In the genomic region with DNA sequence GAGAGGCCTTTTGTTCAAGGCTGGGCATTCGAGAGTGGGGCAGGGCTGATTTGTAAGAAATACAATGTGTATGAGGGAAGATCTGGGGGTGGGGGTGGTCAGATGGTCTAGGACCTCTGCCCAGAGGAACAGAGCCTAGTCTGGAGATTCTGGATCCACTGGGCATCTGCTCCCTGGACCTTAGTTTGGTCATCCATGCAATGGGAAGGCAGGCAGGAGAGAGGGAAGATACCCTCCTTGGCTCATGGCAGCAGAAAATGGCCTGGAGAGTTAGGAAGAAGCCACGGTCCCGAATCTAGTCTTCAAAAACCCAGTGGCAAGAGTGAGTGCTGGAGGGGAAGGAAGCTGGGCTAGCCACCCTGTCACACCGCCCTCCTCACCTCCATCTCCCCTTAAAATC, we compare ENCODE assay signal across 25 cellular contexts. TPM values are rescaled to one million over a fixed set of nuclear protein-coding genes. Genes with fewer than 3 reads are reported as not detected.
"Had no signal": no experiment of that assay in that cellular context is flagged by ENCODE, and none has a peak within 500 bp of the region (broad histone marks: within the 10 kb centered on the region; RNA-seq: fewer than 3 reads in every experiment).

No MANE protein-coding gene starts in this region.

- H3K9me3 Mint-ChIP-seq: activated naive CD4-positive, alpha-beta T cell treated with anti-CD3 and anti-CD28 coated beads, Interleukin-2, amount 10 ng/mL, durations not matched to agents 7 days and 5 days; activated T-cell treated with anti-CD3 and anti-CD28 coated beads, Interleukin-2, amount 50 U/mL, for 72 hours; mesothelial cell of epicardium; natural killer cell; WTC11 had no signal

- H3K27me3 Mint-ChIP-seq: activated CD4-positive, alpha-beta T cell treated with anti-CD3 and anti-CD28 coated beads for 36 hours had no signal

- ATAC-seq: activated CD4-positive, alpha-beta T cell treated with anti-CD3 and anti-CD28 coated beads for 36 hours; activated T-cell treated with anti-CD3 and anti-CD28 coated beads, Interleukin-2, amount 50 U/mL, for 72 hours; left ventricle myocardium superior; natural killer cell; WTC11 had no signal

- H3K36me3 Mint-ChIP-seq: activated naive CD4-positive, alpha-beta T cell treated with anti-CD3 and anti-CD28 coated beads, Interleukin-2, amount 10 ng/mL, durations not matched to agents 7 days and 5 days; mesothelial cell of epicardium; natural killer cell; WTC11 had no signal

- H3K27me3 ChIP-seq: testis had no signal

- DNase-seq: activated CD4-positive, alpha-beta T cell treated with anti-CD3 and anti-CD28 coated beads for 36 hours; activated CD4-positive, alpha-beta T cell treated with anti-CD3 and anti-CD28 coated beads, Interleukin-2, amount 50 U/mL, for 48 hours; activated effector memory CD4-positive, alpha-beta T cell treated with anti-CD3 and anti-CD28 coated beads, Interleukin-2, amount 50 U/mL, for 16 hours; activated naive CD4-positive, alpha-beta T cell treated with anti-CD3 and anti-CD28 coated beads, Interleukin-2, amount 10 ng/mL, durations not matched to agents 7 days and 5 days; activated T-cell treated with anti-CD3 and anti-CD28 coated beads, Interleukin-2, amount 50 U/mL, for 72 hours; aorta; brain microvascular endothelial cell; caudate nucleus; dermis blood vessel endothelial cell; effector CD8-positive, alpha-beta T cell; foreskin melanocyte; hippocampal formation; mammary epithelial cell; natural killer cell; nucleus accumbens; posterior cingulate gyrus; stimulated activated CD4-positive, alpha-beta T cell treated with anti-CD3 and anti-CD28 coated beads, Interleukin-2, amount 100 ng/mL, for 48 hours; stimulated activated CD8-positive, alpha-beta memory T cell treated with anti-CD3 and anti-CD28 coated beads, Interleukin-4, amount 100 ng/mL, for 48 hours; stimulated activated naive CD4-positive, alpha-beta T cell; T1000; testis had no signal

- H3K27ac Mint-ChIP-seq: activated CD4-positive, alpha-beta T cell treated with anti-CD3 and anti-CD28 coated beads for 36 hours; activated naive CD4-positive, alpha-beta T cell treated with anti-CD3 and anti-CD28 coated beads, Interleukin-2, amount 10 ng/mL, durations not matched to agents 7 days and 5 days; activated T-cell treated with anti-CD3 and anti-CD28 coated beads, Interleukin-2, amount 50 U/mL, for 72 hours; mesothelial cell of epicardium; natural killer cell; WTC11 had no signal

- H3K9me3 ChIP-seq: testis, upper lobe of left lung had no signal

- H3K36me3 ChIP-seq: brain microvascular endothelial cell, upper lobe of left lung had no signal

- H3K4me3 Mint-ChIP-seq: activated CD4-positive, alpha-beta T cell treated with anti-CD3 and anti-CD28 coated beads for 36 hours; activated naive CD4-positive, alpha-beta T cell treated with anti-CD3 and anti-CD28 coated beads, Interleukin-2, amount 10 ng/mL, durations not matched to agents 7 days and 5 days; activated T-cell treated with anti-CD3 and anti-CD28 coated beads, Interleukin-2, amount 50 U/mL, for 72 hours; mesothelial cell of epicardium; natural killer cell; WTC11 had no signal

- H3K27ac ChIP-seq: brain microvascular endothelial cell, testis, upper lobe of left lung had no signal

- H3K4me3 ChIP-seq: testis, upper lobe of left lung had no signal

RNA-seq across cellular contexts. Expression of a gene that starts 39.8 kb away (rescaled TPM):
- total RNA-seq: dermis blood vessel endothelial cell, mammary epithelial cell had no signal
